In genomic region chr14:88189040-88189839, GRCh38 we compare ENCODE assay signal across 8 cellular contexts.
DNase-seq lines count a peak whose midpoint lies in the region; ATAC-seq lines count a peak whose summit lies in the region.

No MANE protein-coding gene starts in this region.

- DNase-seq in CD4-positive, CD25-positive, alpha-beta regulatory T cell: peak; percentile 14 to 67 (median 20)
- DNase-seq in NCI-H446 treated with DMSO at 0.1 percent for 48 hours (lab: John Stamatoyannopoulos, UW) (peak; percentile 45), stromal cell of bone marrow (ENCODE audit: low read depth) (peak; percentile 69)
- DNase-seq in activated CD4-positive, alpha-beta T cell treated with anti-CD3 and anti-CD28 coated beads, Interleukin-2, amount 50 U/mL, for 4 hours: peak; percentile 20 to 39

- ATAC-seq in CD4-positive, CD25-positive, alpha-beta regulatory T cell (ENCODE audit: low read depth in 2 of 2): peak in 1 of 2 donors; percentile 47
- peak; percentile 81 for ATAC-seq in GM19035 (IDR thresholded peaks at IDR 0.05; ENCODE audit: unreplicated experiment)
- ATAC-seq in HG03442 (IDR thresholded peaks at IDR 0.05; ENCODE audit: unreplicated experiment): peak; percentile 81
- ATAC-seq in esophagus mucosa: peak; percentile 92

- H3K4me3 Mint-ChIP-seq in CD4-positive, CD25-positive, alpha-beta regulatory T cell: peak overlapping the region in 1 of 4 donors; percentile 67

- no peaks in the 10 kb centered on the region for H3K4me1 ChIP-seq in CD4-positive, CD25-positive, alpha-beta regulatory T cell (ENCODE audit: control insufficient read depth, insufficient read depth, low read length, poor library complexity, severe bottlenecking)
- H3K4me1 ChIP-seq in muscle layer of duodenum (ENCODE audit: control insufficient read depth in 1 of 2, insufficient read depth in 2 of 2, low read length in 2 of 2): peaks cover 0 to 7% of the 10 kb centered on the region in 2 donors

- H3K4me1 Mint-ChIP-seq in CD4-positive, CD25-positive, alpha-beta regulatory T cell: peaks cover 0 to 8% (median 1%) of the 10 kb centered on the region in 4 donors

- H3K4me3 ChIP-seq in CD4-positive, CD25-positive, alpha-beta regulatory T cell (ENCODE audit: low read depth, low read length): no peak overlapping the region
- H3K4me3 ChIP-seq in muscle layer of duodenum (ENCODE audit: low read depth in 1 of 2, low read length in 2 of 2): peak overlapping the region; percentile 12 to 53

- H3K27ac ChIP-seq in CD4-positive, CD25-positive, alpha-beta regulatory T cell (ENCODE audit: insufficient read depth, low read length, poor library complexity, severe bottlenecking): no peak overlapping the region
- no peak overlapping the region for H3K27ac ChIP-seq in muscle layer of duodenum (ENCODE audit: low read length)

- H3K9me3 Mint-ChIP-seq in CD4-positive, CD25-positive, alpha-beta regulatory T cell: no peaks in the 10 kb centered on the region

- H3K9me3 ChIP-seq in CD4-positive, CD25-positive, alpha-beta regulatory T cell (ENCODE audit: control insufficient read depth in 2 of 2, low read length in 2 of 2): no peaks in the 10 kb centered on the region
- H3K9me3 ChIP-seq in muscle layer of duodenum (ENCODE audit: control insufficient read depth in 1 of 2, low read length in 2 of 2): no peaks in the 10 kb centered on the region

- H3K27me3 ChIP-seq in CD4-positive, CD25-positive, alpha-beta regulatory T cell (ENCODE audit: control insufficient read depth, insufficient read depth, low read length): peaks cover 15% of the 10 kb centered on the region
- H3K27me3 ChIP-seq in muscle layer of duodenum (ENCODE audit: low read depth, low read length): no peaks in the 10 kb centered on the region

- H3K36me3 Mint-ChIP-seq in CD4-positive, CD25-positive, alpha-beta regulatory T cell: no peaks in the 10 kb centered on the region

- peaks cover 19% of the 10 kb centered on the region for H3K27me3 Mint-ChIP-seq in CD4-positive, CD25-positive, alpha-beta regulatory T cell

- H3K27ac Mint-ChIP-seq in CD4-positive, CD25-positive, alpha-beta regulatory T cell: no peak overlapping the region

- no peaks in the 10 kb centered on the region for H3K36me3 ChIP-seq in CD4-positive, CD25-positive, alpha-beta regulatory T cell (ENCODE audit: control insufficient read depth, insufficient read depth, low read length)
- H3K36me3 ChIP-seq in muscle layer of duodenum (ENCODE audit: control insufficient read depth in 1 of 2, insufficient read depth in 2 of 2, low read length in 2 of 2): no peaks in the 10 kb centered on the region
